ENCODE assay signal across 9 cellular contexts in the genomic region with DNA sequence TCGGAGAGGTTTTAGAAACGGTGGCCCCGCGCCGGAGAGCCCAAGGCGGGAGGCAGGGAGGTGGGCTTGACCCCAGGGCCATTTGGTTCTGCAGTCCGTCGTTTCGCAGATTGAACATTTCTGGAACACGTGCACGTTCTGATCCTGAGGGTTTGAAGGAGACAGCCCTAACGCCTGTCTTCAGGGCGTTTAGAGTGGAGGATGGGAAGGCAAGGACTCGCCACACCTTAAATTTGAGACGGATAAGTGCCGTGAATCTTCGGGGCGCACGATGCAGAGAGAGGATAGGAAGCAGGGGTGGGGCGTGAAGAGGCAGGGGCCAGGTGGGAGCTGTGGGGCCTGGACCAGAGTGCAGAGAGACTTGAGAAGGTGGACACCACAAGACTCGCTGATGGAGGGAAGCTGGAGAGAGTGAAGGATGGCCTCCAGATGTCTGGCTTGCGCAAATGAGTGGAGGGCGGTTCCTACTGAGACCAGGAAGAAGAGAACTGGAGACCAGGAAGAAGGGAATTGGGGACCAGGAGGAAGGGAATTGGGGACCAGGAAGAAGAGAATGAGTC. TPM values are rescaled to one million over a fixed set of nuclear protein-coding genes. Genes with fewer than 3 reads are reported as not detected.
DNase-seq lines count a peak whose midpoint lies in the region; ATAC-seq and TF ChIP-seq lines count a peak whose summit lies in the region.
"Had no signal": no experiment of that assay in that cellular context is flagged by ENCODE, and none has a peak within 500 bp of the region (broad histone marks: within the 10 kb centered on the region; RNA-seq: fewer than 3 reads in every experiment).

No MANE protein-coding gene starts in this region.

- H3K4me2 ChIP-seq in DOHH2 (ENCODE audit: low read length) (peak overlapping the region; percentile 60), osteoblast (ENCODE audit: insufficient read depth, low read length) (peak overlapping the region; percentile 78)

- H3K9me3 ChIP-seq in DOHH2 (ENCODE audit: control insufficient read depth, insufficient read depth, low read length) (no peaks in the 10 kb centered on the region), Peyer's patch (no peaks in the 10 kb centered on the region), osteoblast (ENCODE audit: low read depth, low read length) (no peaks in the 10 kb centered on the region)
- H3K9me3 ChIP-seq: tibial nerve had no signal

- no peaks in the 10 kb centered on the region for H3K9me2 ChIP-seq in DOHH2 (replicated peaks; ENCODE audit: control insufficient read depth, low read length)

- no peak for TF ChIP-seq POLR2A in Peyer's patch (IDR thresholded peaks at IDR 0.05)

- H3F3A ChIP-seq in DOHH2 (ENCODE audit: control insufficient read depth, insufficient read depth), result 0 out of 2 replicates have a peak, but pooled peaks cover 2% of the 10 kb centered on the region

- peaks cover 36% of the 10 kb centered on the region for H3K4me1 Mint-ChIP-seq in endothelial cell (ENCODE audit: unreplicated experiment)

- peak overlapping the region; percentile 19 for H3K27ac Mint-ChIP-seq in endothelial cell (ENCODE audit: unreplicated experiment)

- no peaks in the 10 kb centered on the region for H3K27me3 ChIP-seq in DOHH2 (ENCODE audit: control insufficient read depth, low read length)
- no peaks in the 10 kb centered on the region for H3K27me3 ChIP-seq in Peyer's patch
- H3K27me3 ChIP-seq in osteoblast (ENCODE audit: insufficient read depth, low read length), result no peaks in the 10 kb centered on the region
- H3K27me3 ChIP-seq: tibial nerve had no signal

- H2AFZ ChIP-seq in osteoblast (ENCODE audit: low read length), result peak overlapping the region; percentile 86

- H3K4me3 ChIP-seq in DOHH2 (ENCODE audit: low read length) (peak overlapping the region; percentile 63), Peyer's patch (peak overlapping the region; percentile 73 to 100 (median 96)), osteoblast (ENCODE audit: insufficient read depth, low read length) (peak overlapping the region; percentile 65)

- H4K20me1 ChIP-seq in DOHH2 (ENCODE audit: control insufficient read depth, insufficient read depth, low read depth, low read length) (0 out of 2 replicates have a peak, but pooled peaks cover 4% of the 10 kb centered on the region), osteoblast (ENCODE audit: insufficient read depth, low read length) (peaks cover 32% of the 10 kb centered on the region)

- no peaks in the 10 kb centered on the region for H3K9me3 Mint-ChIP-seq in endothelial cell (ENCODE audit: unreplicated experiment)

- H3K4me3 Mint-ChIP-seq in endothelial cell (ENCODE audit: unreplicated experiment), result peak overlapping the region; percentile 92

- DNase-seq in Peyer's patch, result no peak
- no peak for DNase-seq in endothelial cell (ENCODE audit: low spot score)
- peak; percentile 64 for DNase-seq in osteoblast (ENCODE audit: insufficient read length, low spot score, missing footprints)
- DNase-seq in NCI-H1694 treated with DMSO at 0.1 percent for 48 hours (lab: John Stamatoyannopoulos, UW), result no peak
- no peak for DNase-seq in NCI-H1105 (lab: John Stamatoyannopoulos, UW)

- H3K4me1 ChIP-seq in DOHH2 (ENCODE audit: control insufficient read depth, low read length) (peaks cover 24% of the 10 kb centered on the region), Peyer's patch (peaks cover 0 to 43% (median 7%) of the 10 kb centered on the region in 4 donors), osteoblast (ENCODE audit: insufficient read depth, low read length) (peaks cover 27% of the 10 kb centered on the region)

- H3K79me2 ChIP-seq in DOHH2 (ENCODE audit: control insufficient read depth, low read length), result peaks cover 38% of the 10 kb centered on the region
- H3K79me2 ChIP-seq in osteoblast (ENCODE audit: insufficient read depth, low read length), result peaks cover 37% of the 10 kb centered on the region

- H3K36me3 Mint-ChIP-seq in endothelial cell (ENCODE audit: low read depth, unreplicated experiment), result peaks cover 20% of the 10 kb centered on the region

- ATAC-seq in HG02759 (IDR thresholded peaks at IDR 0.05; ENCODE audit: unreplicated experiment) (no peak), GM21723 (IDR thresholded peaks at IDR 0.05; ENCODE audit: unreplicated experiment) (no peak)

- TF ChIP-seq CTCF in DOHH2 (IDR thresholded peaks at IDR 0.05; ENCODE audit: low read depth, low read length, poor library complexity, severe bottlenecking) (no peak), Peyer's patch (IDR thresholded peaks at IDR 0.05) (no peak), endothelial cell (IDR thresholded peaks at IDR 0.05; ENCODE audit: unreplicated experiment) (no peak), osteoblast (IDR thresholded peaks at IDR 0.05; ENCODE audit: extremely low read depth, low read depth, low read length) (no peak)

- H3K27ac ChIP-seq in DOHH2 (ENCODE audit: low read depth, low read length) (no peak overlapping the region), Peyer's patch (no peak overlapping the region), osteoblast (ENCODE audit: low read depth, low read length) (no peak overlapping the region)

- H3K27me3 Mint-ChIP-seq in endothelial cell (ENCODE audit: unreplicated experiment), result peaks cover 17% of the 10 kb centered on the region

- H3K36me3 ChIP-seq in DOHH2 (ENCODE audit: control insufficient read depth, low read length) (peaks cover 28% of the 10 kb centered on the region), Peyer's patch (no peaks in the 10 kb centered on the region), osteoblast (ENCODE audit: insufficient read depth, low read length) (peaks cover 9% of the 10 kb centered on the region)

RNA-seq across cellular contexts. Expression of a gene that starts 0.8 kb away (rescaled TPM):
- total RNA-seq in Peyer's patch (10 to 100 TPM in 3 of 4 donors, 1 to 10 TPM in 1; 6.0 to 27.3 (median 20.9) TPM), endothelial cell (ENCODE audit: unreplicated experiment) (44.1 TPM), osteoblast (10.9 and 14.8 TPM in 2 replicates)

RNA-seq across cellular contexts. Expression of a gene that starts 54.2 kb away (rescaled TPM):
- 100 to 1,000 TPM in 3 of 4 donors, 10 to 100 TPM in 1; 42.1 to 260 (median 188) TPM for total RNA-seq in Peyer's patch
- total RNA-seq in endothelial cell (ENCODE audit: unreplicated experiment), result 26.2 TPM
- 1.1 and 1.5 TPM in 2 replicates for total RNA-seq in osteoblast

Comparison
In these comparisons a context has a peak if more than half of its experiments do, and no peak if none do; other contexts are left out.
1. RNA of a gene that starts 54.2 kb away (total RNA-seq): 42.1 to 260 TPM in Peyer's patch and 26.2 TPM in endothelial cell (single experiment); 1.1 to 1.5 TPM in osteoblast; every median in the first group is over 10 times any median in the second.
2. Peak in every context shown above with its lines, with median percentiles within 50 percentile points of each other: H3K4me3 ChIP-seq.